ENCODE assay signal across 8 cellular contexts in genomic region chr17:38898291-38898679, GRCh38. TPM values are rescaled to one million over a fixed set of nuclear protein-coding genes. Genes with fewer than 3 reads are reported as not detected.
DNase-seq lines count a peak whose midpoint lies in the region; ATAC-seq and TF ChIP-seq lines count a peak whose summit lies in the region.

No MANE protein-coding gene starts in this region.

- CTCF ChIA-PET in AG04450 (lab: Charles Lee) (no interaction called here), OCI-LY7 (lab: Charles Lee; ENCODE audit: unreplicated experiment) (interaction anchor here (0.6 to 1.1 kb wide), 2 partner anchors 29 to 79 kb away, joined by 3 read pairs; partner anchors contain the start of gene LASP1)

- H3K4me1 ChIP-seq in OCI-LY7 (ENCODE audit: insufficient read depth, low read length, poor library complexity, severe bottlenecking) = peaks cover 37% of the 10 kb centered on the region
- H3K4me1 ChIP-seq in upper lobe of left lung = peaks cover 84 to 89% (median 86%) of the 10 kb centered on the region in 4 donors

- H3K9me3 ChIP-seq in AG04450 (ENCODE audit: control insufficient read depth, insufficient read depth, low read length) = no peaks in the 10 kb centered on the region; the same call in 1 of the 2 replicates
- H3K9me3 ChIP-seq in OCI-LY7 (ENCODE audit: low read length) = no peaks in the 10 kb centered on the region
- H3K9me3 ChIP-seq in upper lobe of left lung = no peaks in the 10 kb centered on the region

- no peaks in the 10 kb centered on the region; the same call in 1 of the 2 replicates for H3K79me2 ChIP-seq in OCI-LY7 (ENCODE audit: insufficient read depth, low read depth, low read length)

- no peaks in the 10 kb centered on the region for H3K9me2 ChIP-seq in OCI-LY7 (ENCODE audit: insufficient read depth, low read length)

- ATAC-seq in GM21423 (IDR thresholded peaks at IDR 0.05; ENCODE audit: unreplicated experiment) = peak; percentile 31
- ATAC-seq in upper lobe of left lung (ENCODE audit: low FRiP score in 2 of 2) = no peak

- POLR2A ChIA-PET in AG04450 (lab: Yijun Ruan, JAX) (no interaction called here), OCI-LY7 (lab: Charles Lee) (interaction anchor here (0.7 to 2.1 kb wide), 5 partner anchors 11 to 73 kb away, joined by 3 to 9 read pairs (median 3); partner anchors contain the start of gene CWC25)

- no peak for TF ChIP-seq EP300 in upper lobe of left lung (IDR thresholded peaks at IDR 0.05)

- TF ChIP-seq POLR2A in upper lobe of left lung (IDR thresholded peaks at IDR 0.05) = no peak

- H3K4me2 ChIP-seq in OCI-LY7 (ENCODE audit: low read length) = peak overlapping the region; percentile 72

- H3K27me3 ChIP-seq in AG04450 (ENCODE audit: control insufficient read depth, insufficient read depth, low read length) (no peaks in the 10 kb centered on the region), layer of hippocampus (ENCODE audit: control insufficient read depth, insufficient read depth, low read length) (no peaks in the 10 kb centered on the region), upper lobe of left lung (no peaks in the 10 kb centered on the region)

- H3K4me3 ChIP-seq in AG04450 (ENCODE audit: low read depth, low read length) (no peak overlapping the region), OCI-LY7 (ENCODE audit: low read depth, low read length, poor library complexity, severe bottlenecking) (peak overlapping the region; percentile 41), upper lobe of left lung (peak overlapping the region in 1 of 4 donors; percentile 7)

- peaks cover 76% of the 10 kb centered on the region for H3K36me3 ChIP-seq in OCI-LY7 (ENCODE audit: insufficient read depth, low read length)
- H3K36me3 ChIP-seq in upper lobe of left lung = peaks cover 0 to 64% (median 26%) of the 10 kb centered on the region in 4 donors

- H4K20me1 ChIP-seq in OCI-LY7 (ENCODE audit: insufficient read depth, low read length) = no peaks in the 10 kb centered on the region

- no TSS peak for BruUV-seq in OCI-LY7 (replicated peaks; lab: Mats Ljungman, UMichigan)

- peak overlapping the region; percentile 23; the same call in 1 of the 2 replicates for H2AFZ ChIP-seq in OCI-LY7 (ENCODE audit: low read length)

- WGBS in upper lobe of left lung, 2 donors = 22 to 46% methylated on average over 3 to 9 of the region's 9 CpGs

- intact Hi-C loops in OCI-LY7 (cut with micrococcal nuclease; ENCODE audit: unreplicated experiment) = loop anchor here (2.0 kb wide), 1 partner anchor 29 kb away; no protein-coding TSS in a partner anchor

- peak overlapping the region; percentile 52 for H3K27ac ChIP-seq in AG04450 (ENCODE audit: low read depth, low read length)
- H3K27ac ChIP-seq in OCI-LY7 (ENCODE audit: low read depth, low read length, poor library complexity, severe bottlenecking) = peak overlapping the region; percentile 83
- peak overlapping the region; percentile 57 for H3K27ac ChIP-seq in layer of hippocampus (ENCODE audit: low read depth, low read length)
- H3K27ac ChIP-seq in upper lobe of left lung = peak overlapping the region; percentile 73 to 87 (median 80)

- DNase-seq in AG04450 (ENCODE audit: low read depth, low spot score) = no peak
- DNase-seq in OCI-LY7 (ENCODE audit: low spot score) = peak; percentile 38
- DNase-seq in upper lobe of left lung = no peak
- DNase-seq in NCI-H2107 treated with DMSO at 0.1 percent for 48 hours (lab: John Stamatoyannopoulos, UW; ENCODE audit: unreplicated experiment) = no peak
- DNase-seq in NCI-H2171 (lab: John Stamatoyannopoulos, UW) = no peak
- no peak for DNase-seq in NCI-H82 treated with DMSO at 0.1 percent for 48 hours (lab: John Stamatoyannopoulos, UW; ENCODE audit: unreplicated experiment)

- TF ChIP-seq CTCF in AG04450 (IDR thresholded peaks at IDR 0.05; ENCODE audit: low read depth, low read length) (no peak), OCI-LY7 (conservative IDR thresholded peaks at IDR 0.05; ENCODE audit: low read length) (no peak), upper lobe of left lung (IDR thresholded peaks at IDR 0.05) (no peak)

RNA-seq across cellular contexts. Expression of gene LASP1, which starts 28.4 kb away (rescaled TPM):
- polyA plus RNA-seq in AG04450 (2011; rRNA removed) = 181 and 222 TPM in 2 replicates
- 263 and 288 TPM in 2 replicates for polyA minus RNA-seq in AG04450 (2011; rRNA and poly(A)+ RNA removed)
- total RNA-seq in OCI-LY7 (2014; rRNA removed; shearing (Covaris generic)) = 44.3 and 48.6 TPM in 2 replicates
- total RNA-seq in OCI-LY7 (2022) (101 and 110 TPM in 2 replicates), upper lobe of left lung (100 to 1,000 TPM in 5 of 6 donors, 10 to 100 TPM in 1; 97.9 to 168 (median 149) TPM)

RNA-seq across cellular contexts. Expression of gene RPL23, which starts 44.8 kb away (rescaled TPM):
- 2,769 and 3,155 TPM in 2 replicates for polyA plus RNA-seq in AG04450 (2011; rRNA removed)
- 380 and 454 TPM in 2 replicates for polyA minus RNA-seq in AG04450 (2011; rRNA and poly(A)+ RNA removed)
- total RNA-seq in OCI-LY7 (2014; rRNA removed; shearing (Covaris generic)) = 1,289 and 1,881 TPM in 2 replicates
- total RNA-seq in OCI-LY7 (2022) (1,611 and 1,766 TPM in 2 replicates), upper lobe of left lung (1,000 to 10,000 TPM in 4 of 6 donors, 100 to 1,000 TPM in 2; 542 to 1,288 (median 1,062) TPM)
